ENCODE assay signal across 8 cellular contexts in the genomic region with DNA sequence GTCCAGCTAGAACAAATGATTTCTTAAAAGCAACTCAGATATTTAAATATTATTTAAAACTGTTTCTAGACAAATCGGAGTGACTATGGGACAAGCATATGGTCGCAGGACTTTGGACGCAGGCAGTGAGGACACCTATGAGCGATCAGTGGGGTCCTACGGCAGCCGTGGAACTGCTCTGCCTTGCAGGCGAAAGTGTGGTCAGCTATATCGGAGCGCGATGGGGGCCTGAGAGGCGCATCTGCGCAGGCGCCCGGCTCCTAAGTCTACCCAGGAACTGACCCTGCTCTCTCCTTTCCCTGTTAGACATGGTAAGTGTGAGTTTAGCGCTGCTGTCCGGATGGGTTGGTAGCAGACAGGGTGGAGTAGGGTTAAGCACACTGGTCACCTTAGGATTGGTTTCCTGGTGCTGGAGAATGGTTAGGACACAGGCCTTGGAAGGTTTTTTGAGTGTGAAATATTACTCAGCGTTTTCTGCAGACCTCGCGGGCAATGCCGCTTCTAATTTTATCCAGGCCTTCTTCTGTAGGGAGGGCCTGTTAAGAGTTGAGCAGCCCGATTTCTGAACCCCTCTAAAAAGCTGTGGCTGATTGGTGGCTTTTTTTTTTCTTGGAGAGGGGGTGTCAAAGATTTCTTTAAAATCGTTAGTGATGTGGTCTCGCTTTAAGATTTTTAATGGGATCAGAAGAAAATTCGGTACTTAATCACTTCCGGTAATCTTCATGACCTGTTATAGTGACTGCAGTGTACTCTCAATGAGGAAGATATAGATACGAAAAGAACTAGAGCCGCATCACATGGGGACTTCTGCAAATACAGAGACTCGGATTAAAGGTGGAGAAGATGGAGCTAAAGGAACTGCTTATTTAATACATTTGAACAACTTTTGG. TPM values are rescaled to one million over a fixed set of nuclear protein-coding genes. Genes with fewer than 3 reads are reported as not detected.
DNase-seq lines count a peak whose midpoint lies in the region; ATAC-seq and TF ChIP-seq lines count a peak whose summit lies in the region.

A gene (plus strand): TSS at position 293 of the 890 bp plus-strand sequence. CDS start 16 bp downstream, at position 309.

- H3K27ac ChIP-seq in angular gyrus (ENCODE audit: low read depth, low read length) (peak within 1 kb of the TSS; percentile 83), prostate gland (peak within 1 kb of the TSS; percentile 71 to 72), urinary bladder (ENCODE audit: low read depth) (no peak within 1 kb of the TSS)

- no peaks in the 10 kb centered on the region for H3K9me3 ChIP-seq in prostate gland

- intact Hi-C loops in left ventricle myocardium superior (cut with micrococcal nuclease) (no loop called here), prostate gland (cut with DNase I) (loop anchor here (5.0 kb wide), 1 partner anchor 64 kb away; a partner anchor contains a TSS)

- H3K36me3 ChIP-seq in prostate gland (peaks cover 0 to 7% of the 10 kb centered on the region in 2 donors), urinary bladder (ENCODE audit: insufficient read depth) (no peaks in the 10 kb centered on the region)

- ATAC-seq in GM18498 (IDR thresholded peaks at IDR 0.05; ENCODE audit: unreplicated experiment) (peak; percentile 74), HG02938 (IDR thresholded peaks at IDR 0.05; ENCODE audit: unreplicated experiment) (peak; percentile 74), left ventricle myocardium superior (peak; percentile 99)

- H3K4me3 ChIP-seq in prostate gland (peak within 1 kb of the TSS; percentile 55 to 68), urinary bladder (ENCODE audit: low read depth, low read length) (peak within 1 kb of the TSS; percentile 54)

- no peaks in the 10 kb centered on the region for H3K27me3 ChIP-seq in prostate gland (replicated peaks; ENCODE audit: insufficient read depth)

- TF ChIP-seq POLR2A in prostate gland (IDR thresholded peaks at IDR 0.05): peak; percentile 82

- no peaks in the 10 kb centered on the region for H3K4me1 ChIP-seq in prostate gland (replicated peaks)
- H3K4me1 ChIP-seq in urinary bladder (ENCODE audit: insufficient read depth): no peaks in the 10 kb centered on the region

- WGBS in prostate gland: under 1% methylated on average over 28 of the region's 28 CpGs
- under 1% methylated on average over 28 of the region's 28 CpGs for WGBS in urinary bladder

- peak in 1 of 4 experiments; percentile 6 for TF ChIP-seq CTCF in prostate gland (IDR thresholded peaks at IDR 0.05)

- DNase-seq in NCI-H187 (lab: John Stamatoyannopoulos, UW): peak; percentile 92 to 96
- peak; percentile 78 to 96 (median 89) for DNase-seq in T-helper 2 cell
- peak; percentile 96 for DNase-seq in left ventricle myocardium superior
- DNase-seq in prostate gland (ENCODE audit: low spot score): peak; percentile 91

RNA-seq across cellular contexts. Expression of the gene that starts here (rescaled TPM):
- 54.3 TPM for total RNA-seq in left ventricle myocardium superior
- total RNA-seq in prostate gland: 10 to 100 TPM; 34.4 to 42.8 TPM
- 108 TPM for total RNA-seq in urinary bladder
- polyA plus RNA-seq in urinary bladder: 50.0 TPM
